ENCODE assay signal across 17 cellular contexts in the genomic region with DNA sequence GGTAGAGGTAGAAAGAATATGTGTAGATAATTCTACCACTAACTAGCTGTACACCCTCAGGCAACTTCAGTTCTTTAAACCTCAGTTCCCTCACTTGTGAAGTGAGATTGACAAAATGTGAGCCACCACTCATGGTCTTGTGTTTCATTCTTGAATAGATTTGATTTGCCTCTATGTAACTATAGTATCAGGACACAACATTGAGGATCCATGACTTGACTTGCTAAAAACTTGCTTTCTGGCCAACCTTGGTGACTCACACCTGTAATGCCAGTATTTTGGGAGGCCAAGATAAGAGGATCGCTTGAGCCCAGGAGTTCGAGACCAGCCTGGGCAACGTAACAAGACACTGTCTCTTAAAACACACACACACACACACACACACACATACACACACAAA.
A peak's percentile ranks its signal among the peaks of the same experiment; 100 is the strongest.
DNase-seq lines count a peak whose midpoint lies in the region; ATAC-seq and TF ChIP-seq lines count a peak whose summit lies in the region.
"Had no signal": no experiment of that assay in that cellular context is flagged by ENCODE, and none has a peak within 500 bp of the region (broad histone marks: within the 10 kb centered on the region; RNA-seq: fewer than 3 reads in every experiment).

No MANE protein-coding gene starts in this region.

- H3K9me3 ChIP-seq in PC-3 (ENCODE audit: low read length) (no peaks in the 10 kb centered on the region), uterus (no peaks in the 10 kb centered on the region)

- 0 out of 2 replicates have a peak, but pooled peaks have one; percentile 29 for ATAC-seq in PC-3
- ATAC-seq: stimulated activated effector memory CD8-positive, alpha-beta T cell treated with anti-CD3 and anti-CD28 coated beads, Interleukin-12 subunit alpha, Interleukin-12 subunit beta, amount 100 ng/mL, for 72 hours had no signal

- H3K4me1 Mint-ChIP-seq in chondrocyte (ENCODE audit: low read depth), result peaks cover 58% of the 10 kb centered on the region
- H3K4me1 Mint-ChIP-seq: stimulated activated effector memory CD8-positive, alpha-beta T cell treated with anti-CD3 and anti-CD28 coated beads, Interleukin-12 subunit alpha, Interleukin-12 subunit beta, amount 100 ng/mL, for 72 hours had no signal

- H3K36me3 ChIP-seq in PC-3 (ENCODE audit: low read depth, low read length), result peaks cover 15% of the 10 kb centered on the region; the same call in 1 of the 2 replicates
- no peaks in the 10 kb centered on the region for H3K36me3 ChIP-seq in uterus

- H3K4me1 ChIP-seq in PC-3 (ENCODE audit: insufficient read depth, low read length) (no peaks in the 10 kb centered on the region), uterus (no peaks in the 10 kb centered on the region)

- H3K27me3 Mint-ChIP-seq in chondrocyte (ENCODE audit: low read depth), result no peaks in the 10 kb centered on the region
- H3K27me3 Mint-ChIP-seq: CD4-positive, CD25-positive, alpha-beta regulatory T cell had no signal

- in situ Hi-C loops in ACHN (cut with HindIII; ENCODE audit: low pct_ligation_motif_present, low pct_unique_long_range_greater_than_20kb, low sequenced_read_pairs), result no loop called here

- peaks cover 10% of the 10 kb centered on the region for H3K36me3 Mint-ChIP-seq in chondrocyte (ENCODE audit: low read depth)

- H3K27me3 ChIP-seq in PC-3 (ENCODE audit: low read length) (no peaks in the 10 kb centered on the region), uterus (no peaks in the 10 kb centered on the region)
- H3K27me3 ChIP-seq: dorsolateral prefrontal cortex had no signal

- intact Hi-C loops in PC-3 (cut with micrococcal nuclease), result no loop called here
- intact Hi-C loops in uterus (cut with DNase I; ENCODE audit: low total_unique reads), result no loop called here

- H3K27ac Mint-ChIP-seq in chondrocyte (ENCODE audit: unreplicated experiment), result peak overlapping the region; percentile 74
- H3K27ac Mint-ChIP-seq: stimulated activated effector memory CD8-positive, alpha-beta T cell treated with anti-CD3 and anti-CD28 coated beads, Interleukin-12 subunit alpha, Interleukin-12 subunit beta, amount 100 ng/mL, for 72 hours had no signal

- no peaks in the 10 kb centered on the region for H3K9me3 Mint-ChIP-seq in chondrocyte (ENCODE audit: low read depth)
- H3K9me3 Mint-ChIP-seq: CD4-positive, CD25-positive, alpha-beta regulatory T cell; stimulated activated effector memory CD8-positive, alpha-beta T cell treated with anti-CD3 and anti-CD28 coated beads, Interleukin-12 subunit alpha, Interleukin-12 subunit beta, amount 100 ng/mL, for 72 hours had no signal

- no peaks in the 10 kb centered on the region for H4K20me1 ChIP-seq in PC-3 (ENCODE audit: low read length)

- BruUV-seq in PC-3 (replicated peaks; lab: Mats Ljungman, UMichigan), result no TSS peak

- no peak overlapping the region for H3K27ac ChIP-seq in PC-3 (ENCODE audit: low read length)
- peak overlapping the region; percentile 90 to 94 for H3K27ac ChIP-seq in uterus
- H3K27ac ChIP-seq: KMS-11 had no signal

- H3K4me3 Mint-ChIP-seq in chondrocyte (ENCODE audit: unreplicated experiment), result peak overlapping the region; percentile 59
- H3K4me3 Mint-ChIP-seq: CD4-positive, CD25-positive, alpha-beta regulatory T cell; stimulated activated effector memory CD8-positive, alpha-beta T cell treated with anti-CD3 and anti-CD28 coated beads, Interleukin-12 subunit alpha, Interleukin-12 subunit beta, amount 100 ng/mL, for 72 hours had no signal

- H3K4me3 ChIP-seq in PC-3 (ENCODE audit: low read length), result no peak overlapping the region
- peak overlapping the region; percentile 32 to 35 for H3K4me3 ChIP-seq in uterus
- H3K4me3 ChIP-seq: dorsolateral prefrontal cortex had no signal

- TF ChIP-seq CTCF in PC-3 (conservative IDR thresholded peaks at IDR 0.05; ENCODE audit: low read depth, low read length) (no peak), chondrocyte (IDR thresholded peaks at IDR 0.05) (no peak), uterus (IDR thresholded peaks at IDR 0.05) (no peak)

- H3K79me2 ChIP-seq in PC-3 (ENCODE audit: low read length), result no peaks in the 10 kb centered on the region

- DNase-seq in PC-3 (peak; percentile 47), chondrocyte (ENCODE audit: low spot score) (no peak), kidney tubule cell (ENCODE audit: low spot score) (peak; percentile 9), uterus (no peak), ACHN (no peak), Kasumi-1 (lab: John Stamatoyannopoulos, UW) (no peak), SIG-M5 treated with dmso at 0.1 percent for 504 hours (lab: John Stamatoyannopoulos, UW; ENCODE audit: unreplicated experiment) (no peak)
- DNase-seq: activated CD8-positive, alpha-beta memory T cell treated with anti-CD3 and anti-CD28 coated beads for 24 hours; CD4-positive, CD25-positive, alpha-beta regulatory T cell; DMS79 treated with DMSO at 0.1 percent for 48 hours; dorsolateral prefrontal cortex; H7; mesenchymal stem cell; NCI-H187; NCI-H510A had no signal

- no peak overlapping the region for H3K4me2 ChIP-seq in PC-3 (ENCODE audit: low read length)
- H3K4me2 ChIP-seq: KMS-11 had no signal

- H3F3A ChIP-seq in PC-3 (ENCODE audit: low read length, unreplicated experiment), result peaks cover 11% of the 10 kb centered on the region

- no peaks in the 10 kb centered on the region for H3K9me2 ChIP-seq in PC-3 (replicated peaks; ENCODE audit: low read length)

- H2AFZ ChIP-seq in PC-3 (ENCODE audit: low read length), result no peak overlapping the region

- no peak overlapping the region for H3K9ac ChIP-seq in PC-3 (ENCODE audit: low read length)
- H3K9ac ChIP-seq: KMS-11 had no signal

- POLR2A ChIA-PET in PC-3 (lab: Charles Lee; ENCODE audit: unreplicated experiment), result no interaction called here

- TF ChIP-seq POLR2A in uterus (IDR thresholded peaks at IDR 0.05), result no peak

- CTCF ChIA-PET in PC-3 (lab: Charles Lee), result no interaction called here

Comparison
In these comparisons a context has a peak if more than half of its experiments do, and no peak if none do; other contexts are left out.
1. DNase-seq: peak in PC-3 (single experiment) and kidney tubule cell (single experiment); none in chondrocyte (single experiment), uterus (0 of 2), ACHN (single experiment), Kasumi-1 (0 of 2) and SIG-M5 treated with dmso at 0.1 percent for 504 hours (single experiment).